In the genomic region with DNA sequence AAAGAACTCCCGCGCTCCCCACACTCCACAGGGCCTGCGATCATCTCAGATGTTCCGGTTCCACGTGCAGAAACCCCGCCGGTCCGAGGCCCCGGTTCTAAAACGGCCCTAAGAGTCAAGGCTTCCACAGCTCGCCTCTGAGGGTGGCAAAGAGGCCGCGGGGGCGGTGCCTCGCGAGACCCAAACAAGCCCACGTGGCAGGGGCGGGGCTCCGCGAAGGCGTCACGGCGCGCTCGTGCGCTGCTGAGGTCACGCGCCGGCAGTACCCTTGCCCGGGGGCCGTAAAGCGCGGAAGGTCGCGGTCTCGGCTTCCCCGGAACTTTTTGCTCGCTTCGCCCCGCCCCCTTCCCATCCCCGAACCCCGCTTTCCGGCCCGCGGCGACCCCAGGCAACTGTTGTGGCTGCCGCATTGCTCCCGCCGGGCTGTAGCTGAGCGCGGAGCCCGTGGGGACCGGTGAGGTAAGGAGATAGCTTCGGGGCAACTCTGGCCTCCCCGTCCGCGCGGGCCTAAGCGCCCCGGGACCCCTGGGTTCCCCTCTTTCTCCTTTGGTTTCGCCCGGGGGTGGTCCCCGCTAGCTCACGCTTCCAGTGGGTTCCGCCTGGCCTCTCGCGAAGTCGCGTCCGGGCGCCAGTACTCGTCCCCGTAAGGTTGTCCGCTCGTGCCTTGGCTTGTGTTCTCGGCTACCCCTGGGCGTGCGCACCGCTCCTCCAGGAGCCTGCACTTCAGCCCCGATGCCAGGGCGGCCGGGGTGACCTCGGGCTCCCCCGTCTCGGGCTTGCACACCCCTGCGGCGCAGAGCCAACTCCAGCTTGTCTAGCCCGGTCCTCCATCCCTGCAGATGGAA, we compare ENCODE assay signal across 8 cellular contexts. TPM values are rescaled to one million over a fixed set of nuclear protein-coding genes. Genes with fewer than 3 reads are reported as not detected.
DNase-seq lines count a peak whose midpoint lies in the region; ATAC-seq and TF ChIP-seq lines count a peak whose summit lies in the region.
"Not testable (repeated sequence)": the region's sequence is repeated elsewhere in the genome, so short reads cannot be mapped to it uniquely, and the experiment has no call there.

A gene (plus strand): TSS at position 351 of the 845 bp plus-strand sequence. CDS start 6,161 bp downstream, outside the sequence.

- peaks cover 7 to 54% (median 21%) of the 10 kb centered on the region in 6 donors for H3K4me1 ChIP-seq in spleen

- peak within 1 kb of the TSS; percentile 67 to 80 (median 70) for H3K4me3 ChIP-seq in spleen

- H3K9me3 Mint-ChIP-seq in central memory CD8-positive, alpha-beta T cell: not testable (repeated sequence)

- H3K4me1 Mint-ChIP-seq in central memory CD8-positive, alpha-beta T cell: peaks cover 26% of the 10 kb centered on the region

- 0 to 1% (median 1%) methylated on average over 2 to 83 of the region's 88 CpGs for WGBS in spleen, 5 donors

- ATAC-seq in GM19035 (IDR thresholded peaks at IDR 0.05; ENCODE audit: unreplicated experiment) (peak; percentile 94), HG03342 (IDR thresholded peaks at IDR 0.05; ENCODE audit: unreplicated experiment) (peak; percentile 95)
- peak; percentile 96 for ATAC-seq in central memory CD8-positive, alpha-beta T cell (replicated peaks; ENCODE audit: extremely low read depth, poor library complexity, severe bottlenecking)

- TF ChIP-seq CTCF in AG09319 (IDR thresholded peaks at IDR 0.05; ENCODE audit: low read depth, low read length): not testable (repeated sequence)
- TF ChIP-seq CTCF in spleen (IDR thresholded peaks at IDR 0.05 in 8 of 11, conservative IDR thresholded peaks at IDR 0.05 in 3 of 11): peak in 1 of 11 experiments; percentile 32

- intact Hi-C loops in spleen (cut with DNase I; ENCODE audit: low total_unique reads): not testable (repeated sequence)

- H3K27ac Mint-ChIP-seq in central memory CD8-positive, alpha-beta T cell (ENCODE audit: low read depth): peak within 1 kb of the TSS; percentile 74

- H3K4me3 Mint-ChIP-seq in central memory CD8-positive, alpha-beta T cell: peak within 1 kb of the TSS; percentile 88

- H3K27ac ChIP-seq in spleen: peak within 1 kb of the TSS; percentile 36 to 86 (median 82)

- H3K27me3 ChIP-seq in spleen (replicated peaks in 1 of 7): not testable (repeated sequence)

- not testable (repeated sequence) for H3K9me3 ChIP-seq in spleen

- not testable (repeated sequence) for TF ChIP-seq POLR2A in spleen (IDR thresholded peaks at IDR 0.05)

- not testable (repeated sequence) for H3K27me3 Mint-ChIP-seq in central memory CD8-positive, alpha-beta T cell

- H3K36me3 ChIP-seq in spleen: peaks cover 0 to 14% (median 0%) of the 10 kb centered on the region in 6 donors

- DNase-seq in AG09319 (ENCODE audit: extremely low read depth, low read depth): peak; percentile 69
- peak; percentile 13 to 82 for DNase-seq in NCI-H446 (lab: John Stamatoyannopoulos, UW)
- DNase-seq in activated CD4-positive, CD25-positive, alpha-beta regulatory T cell treated with anti-CD3 and anti-CD28 coated beads, Interleukin-2, amount 50 U/mL, for 16 hours (ENCODE audit: low read depth, low spot score): peak; percentile 90
- DNase-seq in central memory CD8-positive, alpha-beta T cell (ENCODE audit: low spot score in 2 of 2): peak; percentile 88 to 95
- DNase-seq in iris pigment epithelial cell (ENCODE audit: low read depth): peak; percentile 88
- peak; percentile 99 for DNase-seq in spleen

- H3K36me3 Mint-ChIP-seq in central memory CD8-positive, alpha-beta T cell (ENCODE audit: insufficient read depth): not testable (repeated sequence)

RNA-seq across cellular contexts. Expression of the gene that starts here (rescaled TPM):
- 10 to 100 TPM; 25.3 to 48.4 (median 33.5) TPM for total RNA-seq in spleen
- 1 to 10 TPM; 4.6 to 9.4 (median 6.4) TPM for polyA plus RNA-seq in spleen

Comparison
In these comparisons a context has a peak if more than half of its experiments do, and no peak if none do; other contexts are left out.
1. Peak in every context shown above with its lines: DNase-seq, ATAC-seq, H3K4me3 ChIP-seq and H3K27ac ChIP-seq.
2. DNase-seq: peak in every context shown above with its lines; median percentile 99 in spleen; 92 in central memory CD8-positive, alpha-beta T cell; 90 in activated CD4-positive, CD25-positive, alpha-beta regulatory T cell treated with anti-CD3 and anti-CD28 coated beads, Interleukin-2, amount 50 U/mL, for 16 hours; 88 in iris pigment epithelial cell; 69 in AG09319; 48 in NCI-H446.